In genomic region chr1:39933956-39934941, GRCh38 we compare ENCODE assay signal across 9 cellular contexts. TPM values are rescaled to one million over a fixed set of nuclear protein-coding genes. Genes with fewer than 3 reads are reported as not detected.
A peak's percentile ranks its signal among the peaks of the same experiment; 100 is the strongest.
DNase-seq lines count a peak whose midpoint lies in the region; ATAC-seq lines count a peak whose summit lies in the region.
"Had no signal": no experiment of that assay in that cellular context is flagged by ENCODE, and none has a peak within 500 bp of the region (broad histone marks: within the 10 kb centered on the region; RNA-seq: fewer than 3 reads in every experiment).

No MANE protein-coding gene starts in this region.

- no peak overlapping the region for H3K27ac Mint-ChIP-seq in naive thymus-derived CD8-positive, alpha-beta T cell

- peak; percentile 100 for DNase-seq in HCEC 1CT
- peak; percentile 79 for DNase-seq in T1000 (lab: John Stamatoyannopoulos, UW)
- DNase-seq in left cardiac atrium = peak; percentile 82
- no peak for DNase-seq in NCI-H1930 (lab: John Stamatoyannopoulos, UW)
- DNase-seq in naive thymus-derived CD8-positive, alpha-beta T cell = no peak

- H3K4me3 Mint-ChIP-seq in naive thymus-derived CD8-positive, alpha-beta T cell = no peak overlapping the region

- peaks cover 0 to 5% (median 0%) of the 10 kb centered on the region in 5 donors for H3K27me3 Mint-ChIP-seq in naive thymus-derived CD8-positive, alpha-beta T cell

- intact Hi-C loops in left cardiac atrium (cut with DNase I) = no loop called here

- H3K27ac ChIP-seq in skin epidermis = peak overlapping the region in 20 of 21 experiments; percentile 5 to 82 (median 64)

- POLR2A ChIA-PET in naive thymus-derived CD8-positive, alpha-beta T cell (lab: Charles Lee) = no interaction called here

- no peaks in the 10 kb centered on the region for H3K4me1 Mint-ChIP-seq in naive thymus-derived CD8-positive, alpha-beta T cell

- no peak overlapping the region for H3K4me3 ChIP-seq in skin epidermis

- ATAC-seq in left cardiac atrium = peak; percentile 96 to 97
- no peak for ATAC-seq in HG03354 (IDR thresholded peaks at IDR 0.05; ENCODE audit: poor library complexity, severe bottlenecking, unreplicated experiment)
- ATAC-seq in HG02571 (IDR thresholded peaks at IDR 0.05; ENCODE audit: unreplicated experiment) = no peak
- ATAC-seq in naive thymus-derived CD8-positive, alpha-beta T cell = no peak
- ATAC-seq: Panc1 had no signal

- H3K9me3 Mint-ChIP-seq in naive thymus-derived CD8-positive, alpha-beta T cell = no peaks in the 10 kb centered on the region

- H3K36me3 Mint-ChIP-seq in naive thymus-derived CD8-positive, alpha-beta T cell = no peaks in the 10 kb centered on the region

RNA-seq across cellular contexts. Expression of gene MFSD2A, which starts 20.7 kb away (rescaled TPM):
- total RNA-seq in left cardiac atrium = 1 to 10 TPM; 3.7 to 3.8 TPM
- total RNA-seq in naive thymus-derived CD8-positive, alpha-beta T cell = 1 to 10 TPM in 1 of 2 experiments, under 1 TPM in 1; 0.81 to 1.4 TPM
- under 1 TPM in 1 of 3 donors, not detected in 2; 0.22 TPM for polyA plus RNA-seq in naive thymus-derived CD8-positive, alpha-beta T cell

RNA-seq across cellular contexts. Expression of gene MYCL, which starts 32.5 kb away (rescaled TPM):
- total RNA-seq in left cardiac atrium = under 1 TPM; 0.76 to 0.77 TPM
- not detected for total RNA-seq in naive thymus-derived CD8-positive, alpha-beta T cell
- not detected for polyA plus RNA-seq in naive thymus-derived CD8-positive, alpha-beta T cell

RNA-seq across cellular contexts. Expression of gene TRIT1, which starts 50.9 kb away (rescaled TPM):
- 10 to 100 TPM; 13.0 to 20.5 TPM for total RNA-seq in left cardiac atrium
- 10 to 100 TPM; 22.0 to 25.9 TPM for total RNA-seq in naive thymus-derived CD8-positive, alpha-beta T cell
- 10 to 100 TPM in 2 of 3 donors, 1 to 10 TPM in 1; 9.5 to 13.0 (median 10.5) TPM for polyA plus RNA-seq in naive thymus-derived CD8-positive, alpha-beta T cell

Comparison
In these comparisons a context has a peak if more than half of its experiments do, and no peak if none do; other contexts are left out.
1. DNase-seq: peak in HCEC 1CT (single experiment), T1000 (single experiment) and left cardiac atrium (single experiment); none in NCI-H1930 (0 of 2) and naive thymus-derived CD8-positive, alpha-beta T cell (0 of 10).
2. ATAC-seq: peak in left cardiac atrium (2 of 2); none in HG03354 (single experiment), HG02571 (single experiment) and naive thymus-derived CD8-positive, alpha-beta T cell (0 of 2).